In the genomic region with DNA sequence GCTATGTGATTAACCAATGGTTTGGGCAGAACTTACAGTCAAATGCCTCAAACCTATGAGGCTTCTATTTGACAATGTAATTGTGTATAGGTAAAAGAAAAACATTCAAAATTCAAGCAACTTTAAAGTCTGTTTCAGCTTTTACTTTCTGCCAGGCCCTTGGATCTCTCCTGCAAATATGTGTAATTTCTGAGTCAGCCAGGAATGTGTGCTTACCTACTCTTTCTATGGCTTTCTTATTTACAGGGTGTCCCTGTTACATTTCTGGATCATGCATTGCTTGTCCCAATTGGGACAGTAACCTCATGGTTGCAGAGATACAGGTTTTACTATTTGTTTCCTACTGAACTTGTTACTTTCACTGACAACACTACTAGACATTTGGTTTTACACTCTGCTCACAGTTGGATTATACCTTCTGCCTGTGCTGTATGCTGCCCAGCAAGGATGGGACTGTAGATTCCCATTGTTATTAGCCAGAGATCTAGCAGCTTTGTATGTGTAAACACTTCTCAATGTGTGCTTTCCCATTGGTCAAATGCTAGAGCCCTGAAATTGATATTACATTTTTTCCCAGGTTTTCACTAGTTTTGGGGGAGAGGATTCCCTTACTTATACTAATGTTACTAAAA, we compare ENCODE assay signal across 17 cellular contexts.
DNase-seq lines count a peak whose midpoint lies in the region; ATAC-seq and TF ChIP-seq lines count a peak whose summit lies in the region.
"Had no signal": no experiment of that assay in that cellular context is flagged by ENCODE, and none has a peak within 500 bp of the region (broad histone marks: within the 10 kb centered on the region; RNA-seq: fewer than 3 reads in every experiment).

No MANE protein-coding gene starts in this region.

- peak overlapping the region; percentile 38; the same call in 1 of the 2 replicates for H4K5ac ChIP-seq in IMR-90 (ENCODE audit: low read depth, low read length)

- H3K9ac ChIP-seq in IMR-90 (ENCODE audit: low read depth, low read length) (no peak overlapping the region; the same call in 1 of the 2 replicates), mammary epithelial cell (ENCODE audit: insufficient read depth, low read length) (no peak overlapping the region)

- TF ChIP-seq CTCF in IMR-90 (conservative IDR thresholded peaks at IDR 0.05; ENCODE audit: low read depth, low read length) (no peak), mammary epithelial cell (conservative IDR thresholded peaks at IDR 0.05 in 1 of 2, IDR thresholded peaks at IDR 0.05 in 1 of 2; ENCODE audit: extremely low read depth in 1 of 2, insufficient read depth in 1 of 2, low read depth in 1 of 2, low read length in 2 of 2) (no peak)

- H2AFZ ChIP-seq in IMR-90 (replicated peaks; ENCODE audit: low read length, poor library complexity) (no peak overlapping the region), mammary epithelial cell (ENCODE audit: low read depth, low read length) (peak overlapping the region; percentile 73)

- in situ Hi-C loops in IMR-90 (cut with MboI; ENCODE audit: low sequenced_read_pairs) = no loop called here
- in situ Hi-C loops in mammary epithelial cell (cut with MboI; ENCODE audit: low sequenced_read_pairs in 2 of 2) = no loop called here

- 0 out of 2 replicates have a peak overlapping the region, but pooled peaks have one; percentile 13 for H3K23ac ChIP-seq in IMR-90 (ENCODE audit: low read depth, low read length)

- DNase-seq in DMS53 treated with DMSO at 0.1 percent for 48 hours (lab: John Stamatoyannopoulos, UW; ENCODE audit: unreplicated experiment) = peak; percentile 54
- DNase-seq in IMR-90 = peak; percentile 42
- DNase-seq in mammary epithelial cell = peak; percentile 52
- DNase-seq in kidney glomerular epithelial cell (lab: John Stamatoyannopoulos, UW) = peak; percentile 24
- DNase-seq in SKM-1 (lab: John Stamatoyannopoulos, UW; ENCODE audit: unreplicated experiment) = no peak
- DNase-seq in SJCRH30 = no peak
- DNase-seq in activated CD8-positive, alpha-beta memory T cell treated with anti-CD3 and anti-CD28 coated beads for 24 hours = no peak
- DNase-seq: activated CD4-positive, alpha-beta T cell treated with anti-CD3 and anti-CD28 coated beads, Interleukin-2, amount 50 U/mL, for 1 hour; activated T-cell treated with anti-CD3 and anti-CD28 coated beads, Interleukin-2, amount 50 U/mL, for 1 hour; central memory CD4-positive, alpha-beta T cell; Kasumi-1; left cardiac atrium; NCI-H1694 treated with DMSO at 0.1 percent for 48 hours; NCI-H446 treated with DMSO at 0.1 percent for 48 hours; ovary; stimulated activated naive CD4-positive, alpha-beta T cell treated with Interleukin-2 at 50 U/mL for 16 hours had no signal

- peak overlapping the region; percentile 49 for H3K4ac ChIP-seq in IMR-90 (ENCODE audit: low read depth, low read length)

- H3K79me2 ChIP-seq in mammary epithelial cell (ENCODE audit: insufficient read depth, low read length) = no peaks in the 10 kb centered on the region

- BruUV-seq in IMR-90 (replicated peaks; lab: Mats Ljungman, UMichigan) (no TSS peak), mammary epithelial cell (replicated peaks; lab: Mats Ljungman, UMichigan) (no TSS peak)

- no peak for TF ChIP-seq RAD21 in IMR-90 (IDR thresholded peaks at IDR 0.05; ENCODE audit: low read length)

- H3K14ac ChIP-seq in IMR-90 (replicated peaks; ENCODE audit: low read depth, low read length) = 0 out of 2 replicates have a peak overlapping the region, but pooled peaks have one; percentile 34

- no peak overlapping the region for H2AK9ac ChIP-seq in IMR-90 (replicated peaks; ENCODE audit: low read depth, low read length, poor library complexity)

- H3K56ac ChIP-seq in IMR-90 (ENCODE audit: extremely low read depth, insufficient read depth, low read length) = peak overlapping the region; percentile 36; the same call in 1 of the 2 replicates

- peak overlapping the region; percentile 87 for H2BK120ac ChIP-seq in IMR-90 (ENCODE audit: low read depth, low read length)

- H3K36me3 ChIP-seq in IMR-90 (ENCODE audit: control insufficient read depth, insufficient read depth, low read length) = no peaks in the 10 kb centered on the region
- no peaks in the 10 kb centered on the region for H3K36me3 ChIP-seq in mammary epithelial cell (ENCODE audit: insufficient read depth, low read length)
- H3K36me3 ChIP-seq in SJCRH30 = no peaks in the 10 kb centered on the region
- H3K36me3 ChIP-seq: ovary had no signal

- peak overlapping the region; percentile 67 for H4K91ac ChIP-seq in IMR-90 (ENCODE audit: insufficient read depth, low read depth, low read length)

- H3K4me1 ChIP-seq in IMR-90 (ENCODE audit: control insufficient read depth, insufficient read depth, low read length) = peaks cover 12% of the 10 kb centered on the region
- H3K4me1 ChIP-seq in mammary epithelial cell (ENCODE audit: insufficient read depth, low read length) = peaks cover 13% of the 10 kb centered on the region
- no peaks in the 10 kb centered on the region for H3K4me1 ChIP-seq in SJCRH30

- CTCF ChIA-PET in IMR-90 (lab: Yijun Ruan, JAX) = no interaction called here
- CTCF ChIA-PET in mammary epithelial cell (lab: Charles Lee; ENCODE audit: low non-redundant PET) = no interaction called here

- no peak overlapping the region for H3K4me3 ChIP-seq in IMR-90 (ENCODE audit: insufficient read depth, low read depth, low read length)
- no peak overlapping the region for H3K4me3 ChIP-seq in mammary epithelial cell (replicated peaks in 1 of 3; ENCODE audit: insufficient read depth in 1 of 3, low read depth in 2 of 3, low read length in 3 of 3)
- no peak overlapping the region for H3K4me3 ChIP-seq in SJCRH30
- H3K4me3 ChIP-seq: ovary had no signal

- H3K9me1 ChIP-seq in IMR-90 (ENCODE audit: insufficient read depth, low read length) = no peaks in the 10 kb centered on the region; the same call in none of the 2 replicates

- H4K20me1 ChIP-seq in IMR-90 (ENCODE audit: insufficient read depth, low read length) (no peaks in the 10 kb centered on the region), mammary epithelial cell (ENCODE audit: insufficient read depth, low read length) (no peaks in the 10 kb centered on the region)

- H2BK15ac ChIP-seq in IMR-90 (ENCODE audit: low read depth, low read length) = peak overlapping the region; percentile 78; the same call in 2 of the 3 replicates

- intact Hi-C loops in IMR-90 (cut with micrococcal nuclease) = no loop called here
- intact Hi-C loops in mammary epithelial cell (cut with micrococcal nuclease) = loop anchor here (1.0 to 2.0 kb wide), 2 partner anchors 118 to 356 kb away; a partner anchor contains a TSS

- H3K27ac ChIP-seq in IMR-90 (ENCODE audit: insufficient read depth, low read length) (0 out of 2 replicates have a peak overlapping the region, but pooled peaks have one; percentile 7), mammary epithelial cell (ENCODE audit: insufficient read depth, low read depth, low read length) (no peak overlapping the region), SJCRH30 (no peak overlapping the region)
- H3K27ac ChIP-seq: ovary had no signal

- H3K27me3 ChIP-seq in IMR-90 (ENCODE audit: control insufficient read depth, insufficient read depth, low read length) = no peaks in the 10 kb centered on the region
- no peaks in the 10 kb centered on the region for H3K27me3 ChIP-seq in mammary epithelial cell (ENCODE audit: insufficient read depth, low read length)
- no peaks in the 10 kb centered on the region for H3K27me3 ChIP-seq in SJCRH30
- H3K27me3 ChIP-seq: ovary had no signal

- H2BK5ac ChIP-seq in IMR-90 (ENCODE audit: low read depth, low read length, poor library complexity, severe bottlenecking) = peak overlapping the region; percentile 82

- ATAC-seq in IMR-90 (ENCODE audit: low read depth) (peak; percentile 57), GM21526 (IDR thresholded peaks at IDR 0.05; ENCODE audit: low FRiP score, unreplicated experiment) (no peak)
- ATAC-seq: left cardiac atrium had no signal

- POLR2A ChIA-PET in IMR-90 (lab: Charles Lee; ENCODE audit: unreplicated experiment) = no interaction called here

- peak overlapping the region; percentile 34; the same call in 1 of the 2 replicates for H3K4me2 ChIP-seq in IMR-90 (ENCODE audit: low read depth, low read length)
- peak overlapping the region; percentile 64 for H3K4me2 ChIP-seq in mammary epithelial cell (ENCODE audit: insufficient read depth, low read depth, low read length)

- TF ChIP-seq POLR2A in IMR-90 (IDR thresholded peaks at IDR 0.05; ENCODE audit: low read depth, low read length) = no peak

- H2BK20ac ChIP-seq in IMR-90 (ENCODE audit: low read depth, low read length) = peak overlapping the region; percentile 82

- dilution Hi-C loops in IMR-90 (cut with HindIII; ENCODE audit: low sequenced_read_pairs, unreplicated experiment) (no loop called here), mammary epithelial cell (cut with HindIII; ENCODE audit: low sequenced_read_pairs) (no loop called here)

- peak overlapping the region; percentile 22 for H2AK5ac ChIP-seq in IMR-90 (ENCODE audit: low read depth, low read length)

- peak overlapping the region; percentile 84 for H3K18ac ChIP-seq in IMR-90 (ENCODE audit: low read depth, low read length)

- no peaks in the 10 kb centered on the region for H3K79me1 ChIP-seq in IMR-90 (ENCODE audit: low read depth in 1 of 2, low read length in 2 of 2)

- H3K9me3 ChIP-seq in IMR-90 (ENCODE audit: control insufficient read depth, insufficient read depth, low read length) (no peaks in the 10 kb centered on the region), mammary epithelial cell (replicated peaks; ENCODE audit: insufficient read depth, low read length) (no peaks in the 10 kb centered on the region), SJCRH30 (replicated peaks) (no peaks in the 10 kb centered on the region)
- H3K9me3 ChIP-seq: ovary had no signal

- peak overlapping the region in 1 of 2 experiments; percentile 59; a peak in 2 of 4 replicates for H4K8ac ChIP-seq in IMR-90 (ENCODE audit: low read depth in 2 of 2, low read length in 2 of 2)

TF ChIP-seq in IMR-90, 13 proteins besides CTCF, POLR2A, EP300 and RAD21:
- no peak for TF ChIP-seq RCOR1 (IDR thresholded peaks at IDR 0.05; ENCODE audit: insufficient replicate concordance, low read length)
- TF ChIP-seq RFX5 (IDR thresholded peaks at IDR 0.05; ENCODE audit: low read depth, low read length) = no peak
- no peak for TF ChIP-seq FOS (IDR thresholded peaks at IDR 0.05; ENCODE audit: low read depth, low read length)
- TF ChIP-seq CEBPB (IDR thresholded peaks at IDR 0.05; ENCODE audit: low read depth, low read length) = no peak
- TF ChIP-seq CHD1 (IDR thresholded peaks at IDR 0.05; ENCODE audit: low read depth, low read length) = no peak
- TF ChIP-seq SMC3 (IDR thresholded peaks at IDR 0.05; ENCODE audit: low read depth, low read length) = no peak
- TF ChIP-seq BHLHE40 (IDR thresholded peaks at IDR 0.05; ENCODE audit: low read depth, low read length) = no peak
TF ChIP-seq in IMR-90: peak in this region for 0.

Comparison
In these comparisons a context has a peak if more than half of its experiments do, and no peak if none do; other contexts are left out.
1. DNase-seq: peak in DMS53 treated with DMSO at 0.1 percent for 48 hours (single experiment), IMR-90 (single experiment), mammary epithelial cell (single experiment) and kidney glomerular epithelial cell (single experiment); none in SKM-1 (single experiment), SJCRH30 (0 of 2) and activated CD8-positive, alpha-beta memory T cell treated with anti-CD3 and anti-CD28 coated beads for 24 hours (single experiment).